In the genomic region with DNA sequence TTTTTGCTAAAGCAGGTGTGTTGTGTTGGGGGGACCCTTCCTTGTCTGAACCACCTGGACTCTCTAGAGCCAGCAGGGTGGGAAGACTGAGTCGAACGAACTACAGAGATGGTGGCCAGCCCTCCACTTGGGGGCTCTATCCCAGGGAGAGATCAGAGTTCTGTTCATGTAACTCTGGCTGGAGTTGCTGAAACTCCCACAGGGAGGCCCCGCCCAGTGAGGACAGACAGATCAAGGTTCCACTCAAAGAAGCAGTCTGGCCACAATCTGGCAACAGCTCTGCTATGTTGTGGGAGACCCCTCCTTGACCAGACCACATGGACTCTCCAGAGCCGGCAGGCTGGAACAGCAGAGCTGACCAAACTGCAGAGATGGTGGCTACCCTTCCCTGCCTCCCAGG, we compare ENCODE assay signal across 20 cellular contexts. TPM values are rescaled to one million over a fixed set of nuclear protein-coding genes. Genes with fewer than 3 reads are reported as not detected.
A peak's percentile ranks its signal among the peaks of the same experiment; 100 is the strongest.
DNase-seq lines count a peak whose midpoint lies in the region; ATAC-seq and TF ChIP-seq lines count a peak whose summit lies in the region.
"Had no signal": no experiment of that assay in that cellular context is flagged by ENCODE, and none has a peak within 500 bp of the region (broad histone marks: within the 10 kb centered on the region; RNA-seq: fewer than 3 reads in every experiment).

No MANE protein-coding gene starts in this region.

- H3K27ac ChIP-seq in colonic mucosa (no peak overlapping the region), esophagus squamous epithelium (no peak overlapping the region)

- TF ChIP-seq POLR2A in esophagus squamous epithelium (IDR thresholded peaks at IDR 0.05) = no peak

- H3K9ac ChIP-seq in colonic mucosa (ENCODE audit: low read depth in 2 of 2, low read length in 2 of 2) = no peak overlapping the region

- H3K27me3 ChIP-seq in colonic mucosa (no peaks in the 10 kb centered on the region), esophagus squamous epithelium (no peaks in the 10 kb centered on the region)

- ATAC-seq in mucosa of descending colon (peak; percentile 55), GM19023 (IDR thresholded peaks at IDR 0.05; ENCODE audit: unreplicated experiment) (no peak)
- ATAC-seq: GM23338 had no signal

- DNase-seq in UCSD-AML1 (lab: John Stamatoyannopoulos, UW; ENCODE audit: unreplicated experiment) (peak; percentile 2), colonic mucosa (peak; percentile 24), mucosa of descending colon (peak in 2 of 3 donors; percentile 20 to 21), esophagus squamous epithelium (lab: John Stamatoyannopoulos, UW) (no peak), NCI-H2227 (lab: John Stamatoyannopoulos, UW; ENCODE audit: unreplicated experiment) (no peak)
- DNase-seq: C1 segment of cervical spinal cord; Calu3; CD4-positive, alpha-beta memory T cell; COR-L47; DMS79 treated with DMSO at 0.1 percent for 48 hours; GF-D8; HFFc6 had no signal

- intact Hi-C loops in colonic mucosa (cut with DNase I) (no loop called here), mucosa of descending colon (cut with DNase I, micrococcal nuclease) (no loop called here), esophagus squamous epithelium (cut with DNase I) (no loop called here)

- TF ChIP-seq CTCF in colonic mucosa (IDR thresholded peaks at IDR 0.05) = no peak
- TF ChIP-seq CTCF in mucosa of descending colon (IDR thresholded peaks at IDR 0.05) = no peak
- TF ChIP-seq CTCF in esophagus squamous epithelium (IDR thresholded peaks at IDR 0.05) = no peak

- H3K4me1 ChIP-seq in colonic mucosa (no peaks in the 10 kb centered on the region), mucosa of descending colon (ENCODE audit: low read depth) (no peaks in the 10 kb centered on the region), esophagus squamous epithelium (no peaks in the 10 kb centered on the region)
- H3K4me1 ChIP-seq: HAP-1 had no signal

- no peaks in the 10 kb centered on the region for H3K36me3 ChIP-seq in colonic mucosa
- H3K36me3 ChIP-seq in mucosa of descending colon (ENCODE audit: low read depth) = no peaks in the 10 kb centered on the region
- no peaks in the 10 kb centered on the region for H3K36me3 ChIP-seq in esophagus squamous epithelium
- H3K36me3 ChIP-seq: HAP-1 had no signal

- no peaks in the 10 kb centered on the region for H3K9me3 ChIP-seq in colonic mucosa
- no peaks in the 10 kb centered on the region for H3K9me3 ChIP-seq in mucosa of descending colon
- peaks cover 0 to 9% (median 0%) of the 10 kb centered on the region in 3 donors for H3K9me3 ChIP-seq in esophagus squamous epithelium
- H3K9me3 ChIP-seq: HAP-1 had no signal

- H3K4me3 ChIP-seq in colonic mucosa = no peak overlapping the region
- H3K4me3 ChIP-seq in mucosa of descending colon = no peak overlapping the region
- H3K4me3 ChIP-seq in esophagus squamous epithelium = no peak overlapping the region
- H3K4me3 ChIP-seq: GM23338, HAP-1 had no signal

- 47 to 86% methylated on average over 2 of the region's 4 CpGs for WGBS in esophagus squamous epithelium, 2 donors

RNA-seq across cellular contexts. Expression of a gene that starts 20.2 kb away (rescaled TPM):
- not detected for total RNA-seq in colonic mucosa
- not detected for total RNA-seq in mucosa of descending colon
- total RNA-seq in esophagus squamous epithelium = not detected
- total RNA-seq: A172; A673; Calu3; CD4-positive, alpha-beta memory T cell; Daoy; G401; GM23338; H4; HFFc6 had no signal

Comparison
In these comparisons a context has a peak if more than half of its experiments do, and no peak if none do; other contexts are left out.
1. DNase-seq: peak in UCSD-AML1 (single experiment), colonic mucosa (single experiment) and mucosa of descending colon (2 of 3); none in esophagus squamous epithelium (single experiment) and NCI-H2227 (single experiment).